Comparison of ENCODE assay signal across 1 cellular context in the genomic region with DNA sequence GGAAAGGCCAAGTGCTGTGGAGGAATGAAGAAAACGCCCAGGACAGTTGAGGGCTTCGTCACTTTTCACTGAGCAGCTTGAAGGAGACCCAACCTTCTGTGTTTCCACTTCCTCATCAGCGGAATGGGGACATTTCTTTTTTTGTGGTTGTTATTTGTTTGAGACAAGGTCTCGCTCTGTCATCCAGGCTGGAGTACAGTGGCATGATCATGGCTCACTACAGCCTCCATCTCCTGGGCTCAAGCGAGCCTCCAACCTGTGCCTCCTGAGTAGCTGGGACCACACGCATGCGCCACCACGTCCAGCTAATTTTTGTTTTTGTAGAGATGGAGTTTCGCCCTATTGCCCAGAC.
TF ChIP-seq lines count a peak whose summit lies in the region.

No MANE protein-coding gene starts in this region.

TF ChIP-seq in K562, 482 proteins besides CTCF, POLR2A, EP300 and RAD21 (continued from another document):
- TF ChIP-seq, protein P1, sequence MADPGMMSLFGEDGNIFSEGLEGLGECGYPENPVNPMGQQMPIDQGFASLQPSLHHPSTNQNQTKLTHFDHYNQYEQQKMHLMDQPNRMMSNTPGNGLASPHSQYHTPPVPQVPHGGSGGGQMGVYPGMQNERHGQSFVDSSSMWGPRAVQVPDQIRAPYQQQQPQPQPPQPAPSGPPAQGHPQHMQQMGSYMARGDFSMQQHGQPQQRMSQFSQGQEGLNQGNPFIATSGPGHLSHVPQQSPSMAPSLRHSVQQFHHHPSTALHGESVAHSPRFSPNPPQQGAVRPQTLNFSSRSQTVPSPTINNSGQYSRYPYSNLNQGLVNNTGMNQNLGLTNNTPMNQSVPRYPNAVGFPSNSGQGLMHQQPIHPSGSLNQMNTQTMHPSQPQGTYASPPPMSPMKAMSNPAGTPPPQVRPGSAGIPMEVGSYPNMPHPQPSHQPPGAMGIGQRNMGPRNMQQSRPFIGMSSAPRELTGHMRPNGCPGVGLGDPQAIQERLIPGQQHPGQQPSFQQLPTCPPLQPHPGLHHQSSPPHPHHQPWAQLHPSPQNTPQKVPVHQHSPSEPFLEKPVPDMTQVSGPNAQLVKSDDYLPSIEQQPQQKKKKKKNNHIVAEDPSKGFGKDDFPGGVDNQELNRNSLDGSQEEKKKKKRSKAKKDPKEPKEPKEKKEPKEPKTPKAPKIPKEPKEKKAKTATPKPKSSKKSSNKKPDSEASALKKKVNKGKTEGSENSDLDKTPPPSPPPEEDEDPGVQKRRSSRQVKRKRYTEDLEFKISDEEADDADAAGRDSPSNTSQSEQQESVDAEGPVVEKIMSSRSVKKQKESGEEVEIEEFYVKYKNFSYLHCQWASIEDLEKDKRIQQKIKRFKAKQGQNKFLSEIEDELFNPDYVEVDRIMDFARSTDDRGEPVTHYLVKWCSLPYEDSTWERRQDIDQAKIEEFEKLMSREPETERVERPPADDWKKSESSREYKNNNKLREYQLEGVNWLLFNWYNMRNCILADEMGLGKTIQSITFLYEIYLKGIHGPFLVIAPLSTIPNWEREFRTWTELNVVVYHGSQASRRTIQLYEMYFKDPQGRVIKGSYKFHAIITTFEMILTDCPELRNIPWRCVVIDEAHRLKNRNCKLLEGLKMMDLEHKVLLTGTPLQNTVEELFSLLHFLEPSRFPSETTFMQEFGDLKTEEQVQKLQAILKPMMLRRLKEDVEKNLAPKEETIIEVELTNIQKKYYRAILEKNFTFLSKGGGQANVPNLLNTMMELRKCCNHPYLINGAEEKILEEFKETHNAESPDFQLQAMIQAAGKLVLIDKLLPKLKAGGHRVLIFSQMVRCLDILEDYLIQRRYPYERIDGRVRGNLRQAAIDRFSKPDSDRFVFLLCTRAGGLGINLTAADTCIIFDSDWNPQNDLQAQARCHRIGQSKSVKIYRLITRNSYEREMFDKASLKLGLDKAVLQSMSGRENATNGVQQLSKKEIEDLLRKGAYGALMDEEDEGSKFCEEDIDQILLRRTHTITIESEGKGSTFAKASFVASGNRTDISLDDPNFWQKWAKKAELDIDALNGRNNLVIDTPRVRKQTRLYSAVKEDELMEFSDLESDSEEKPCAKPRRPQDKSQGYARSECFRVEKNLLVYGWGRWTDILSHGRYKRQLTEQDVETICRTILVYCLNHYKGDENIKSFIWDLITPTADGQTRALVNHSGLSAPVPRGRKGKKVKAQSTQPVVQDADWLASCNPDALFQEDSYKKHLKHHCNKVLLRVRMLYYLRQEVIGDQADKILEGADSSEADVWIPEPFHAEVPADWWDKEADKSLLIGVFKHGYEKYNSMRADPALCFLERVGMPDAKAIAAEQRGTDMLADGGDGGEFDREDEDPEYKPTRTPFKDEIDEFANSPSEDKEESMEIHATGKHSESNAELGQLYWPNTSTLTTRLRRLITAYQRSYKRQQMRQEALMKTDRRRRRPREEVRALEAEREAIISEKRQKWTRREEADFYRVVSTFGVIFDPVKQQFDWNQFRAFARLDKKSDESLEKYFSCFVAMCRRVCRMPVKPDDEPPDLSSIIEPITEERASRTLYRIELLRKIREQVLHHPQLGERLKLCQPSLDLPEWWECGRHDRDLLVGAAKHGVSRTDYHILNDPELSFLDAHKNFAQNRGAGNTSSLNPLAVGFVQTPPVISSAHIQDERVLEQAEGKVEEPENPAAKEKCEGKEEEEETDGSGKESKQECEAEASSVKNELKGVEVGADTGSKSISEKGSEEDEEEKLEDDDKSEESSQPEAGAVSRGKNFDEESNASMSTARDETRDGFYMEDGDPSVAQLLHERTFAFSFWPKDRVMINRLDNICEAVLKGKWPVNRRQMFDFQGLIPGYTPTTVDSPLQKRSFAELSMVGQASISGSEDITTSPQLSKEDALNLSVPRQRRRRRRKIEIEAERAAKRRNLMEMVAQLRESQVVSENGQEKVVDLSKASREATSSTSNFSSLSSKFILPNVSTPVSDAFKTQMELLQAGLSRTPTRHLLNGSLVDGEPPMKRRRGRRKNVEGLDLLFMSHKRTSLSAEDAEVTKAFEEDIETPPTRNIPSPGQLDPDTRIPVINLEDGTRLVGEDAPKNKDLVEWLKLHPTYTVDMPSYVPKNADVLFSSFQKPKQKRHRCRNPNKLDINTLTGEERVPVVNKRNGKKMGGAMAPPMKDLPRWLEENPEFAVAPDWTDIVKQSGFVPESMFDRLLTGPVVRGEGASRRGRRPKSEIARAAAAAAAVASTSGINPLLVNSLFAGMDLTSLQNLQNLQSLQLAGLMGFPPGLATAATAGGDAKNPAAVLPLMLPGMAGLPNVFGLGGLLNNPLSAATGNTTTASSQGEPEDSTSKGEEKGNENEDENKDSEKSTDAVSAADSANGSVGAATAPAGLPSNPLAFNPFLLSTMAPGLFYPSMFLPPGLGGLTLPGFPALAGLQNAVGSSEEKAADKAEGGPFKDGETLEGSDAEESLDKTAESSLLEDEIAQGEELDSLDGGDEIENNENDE (IDR thresholded peaks at IDR 0.05; ENCODE audit: low read depth, low read length): no peak
- TF ChIP-seq MXI1 (IDR thresholded peaks at IDR 0.05; ENCODE audit: low read depth, low read length) (no peak), ZNF143 (CRISPR knock-in tag; IDR thresholded peaks at IDR 0.05) (no peak), TRIM28 (IDR thresholded peaks at IDR 0.05) (no peak), ZC3H11A (IDR thresholded peaks at IDR 0.05; ENCODE audit: low read depth, low read length) (no peak), MED1 (CRISPR knock-in tag; IDR thresholded peaks at IDR 0.05; ENCODE audit: borderline replicate concordance) (no peak)
